ENCODE assay signal across 8 cellular contexts in genomic region chrX:134236690-134237362, GRCh38. TPM values are rescaled to one million over a fixed set of nuclear protein-coding genes. Genes with fewer than 3 reads are reported as not detected.
DNase-seq lines count a peak whose midpoint lies in the region; TF ChIP-seq lines count a peak whose summit lies in the region.

Gene CCDC160 (plus strand): TSS chrX:134237182. CDS start chrX:134244801, 7,619 bp downstream.

- intact Hi-C loops in head of caudate nucleus (cut with DNase I), result no loop called here

- DNase-seq in Daoy (ENCODE audit: low read depth) (peak; percentile 32), HEK293T (ENCODE audit: extremely low spot score) (peak; percentile 75), head of caudate nucleus (peak; percentile 39 to 86 (median 72)), osteocyte (ENCODE audit: extremely low spot score, unreplicated experiment) (peak; percentile 91), epidermal melanocyte (ENCODE audit: insufficient read length, low spot score) (no peak), SKM-1 (lab: John Stamatoyannopoulos, UW; ENCODE audit: unreplicated experiment) (no peak)
- peak; percentile 53 for DNase-seq in activated CD8-positive, alpha-beta memory T cell treated with anti-CD3 and anti-CD28 coated beads, Interleukin-2, amount 50 U/mL, for 48 hours
- DNase-seq in effector CD4-positive, alpha-beta T cell, result no peak

- no peaks in the 10 kb centered on the region for H3K27me3 Mint-ChIP-seq in osteocyte (ENCODE audit: unreplicated experiment)

- TF ChIP-seq CTCF in osteocyte (IDR thresholded peaks at IDR 0.05), result no peak

- H3K36me3 Mint-ChIP-seq in osteocyte (ENCODE audit: unreplicated experiment), result no peaks in the 10 kb centered on the region

- H3K4me1 Mint-ChIP-seq in osteocyte (ENCODE audit: unreplicated experiment), result peaks cover 40% of the 10 kb centered on the region

- no peak within 1 kb of the TSS for H3K27ac Mint-ChIP-seq in osteocyte (ENCODE audit: unreplicated experiment)

- CTCF ChIA-PET in HEK293T (lab: Yijun Ruan, JAX), result interaction anchor here (0.6 kb wide), 1 partner anchor 153 kb away, joined by 3 read pairs; no protein-coding TSS in a partner anchor

- no peaks in the 10 kb centered on the region for H3K9me3 Mint-ChIP-seq in osteocyte (ENCODE audit: unreplicated experiment)

- H3K4me3 Mint-ChIP-seq in osteocyte (ENCODE audit: unreplicated experiment), result peak within 1 kb of the TSS; percentile 73

- POLR2A ChIA-PET in HEK293T (lab: Yijun Ruan, JAX), result no interaction called here

TF ChIP-seq in HEK293T, 16 proteins besides CTCF, POLR2A, EP300 and RAD21:
- no peak for TF ChIP-seq TARDBP (IDR thresholded peaks at IDR 0.05)
- TF ChIP-seq HDGF (IDR thresholded peaks at IDR 0.05; ENCODE audit: borderline replicate concordance), result no peak
- no peak for TF ChIP-seq L3MBTL2 (conservative IDR thresholded peaks at IDR 0.05)
- no peak for TF ChIP-seq ZNF384 (IDR thresholded peaks at IDR 0.05)
- no peak for TF ChIP-seq NFRKB (IDR thresholded peaks at IDR 0.05)
TF ChIP-seq in HEK293T: peak in this region for 0.

RNA-seq across cellular contexts. Expression of gene CCDC160, which starts in this region (rescaled TPM):
- total RNA-seq in Daoy (2014; rRNA removed; shearing (Covaris generic)), result not detected in 2 replicates
- 2.0 and 2.4 TPM in 2 replicates for total RNA-seq in osteocyte

Comparison
In these comparisons a context has a peak if more than half of its experiments do, and no peak if none do; other contexts are left out.
1. Peak in DNase-seq in Daoy; RNA of the gene not detected or under 1 TPM.
2. DNase-seq: peak in HEK293T (single experiment), activated CD8-positive, alpha-beta memory T cell treated with anti-CD3 and anti-CD28 coated beads, Interleukin-2, amount 50 U/mL, for 48 hours (single experiment), head of caudate nucleus (42 of 42) and osteocyte (single experiment); none in epidermal melanocyte (single experiment), SKM-1 (single experiment) and effector CD4-positive, alpha-beta T cell (single experiment).